20 cellular contexts compared by ENCODE assay signal in genomic region chr16:66714659-66715307, GRCh38. TPM values are rescaled to one million over a fixed set of nuclear protein-coding genes. Genes with fewer than 3 reads are reported as not detected.
DNase-seq lines count a peak whose midpoint lies in the region; TF ChIP-seq lines count a peak whose summit lies in the region.
"Had no signal": no experiment of that assay in that cellular context is flagged by ENCODE, and none has a peak within 500 bp of the region (broad histone marks: within the 10 kb centered on the region; RNA-seq: fewer than 3 reads in every experiment).

No MANE protein-coding gene starts in this region.

- H3K27me3 ChIP-seq in transverse colon: no peaks in the 10 kb centered on the region
- no peaks in the 10 kb centered on the region for H3K27me3 ChIP-seq in dorsolateral prefrontal cortex
- H3K27me3 ChIP-seq: adrenal gland, esophagus squamous epithelium, right atrium auricular region had no signal

- no peaks in the 10 kb centered on the region for H3K9me3 ChIP-seq in transverse colon
- H3K9me3 ChIP-seq: adrenal gland, esophagus squamous epithelium, right atrium auricular region had no signal

- H3K27ac Mint-ChIP-seq in osteocyte (ENCODE audit: unreplicated experiment): no peak overlapping the region
- H3K27ac Mint-ChIP-seq: activated CD4-positive, alpha-beta memory T cell treated with anti-CD3 and anti-CD28 coated beads for 36 hours; activated T-cell treated with anti-CD3 and anti-CD28 coated beads, Interleukin-2, amount 50 U/mL, for 72 hours; natural killer cell had no signal

- H3K9me3 Mint-ChIP-seq in osteocyte (ENCODE audit: unreplicated experiment): no peaks in the 10 kb centered on the region
- H3K9me3 Mint-ChIP-seq: activated CD4-positive, alpha-beta memory T cell treated with anti-CD3 and anti-CD28 coated beads for 36 hours; activated T-cell treated with anti-CD3 and anti-CD28 coated beads, Interleukin-2, amount 50 U/mL, for 72 hours; natural killer cell had no signal

- H3K27me3 Mint-ChIP-seq in osteocyte (ENCODE audit: unreplicated experiment): peaks cover 3% of the 10 kb centered on the region
- H3K27me3 Mint-ChIP-seq: activated CD4-positive, alpha-beta memory T cell treated with anti-CD3 and anti-CD28 coated beads for 36 hours had no signal

- TF ChIP-seq CTCF in epithelial cell of esophagus (IDR thresholded peaks at IDR 0.05; ENCODE audit: insufficient read depth, low read depth, low read length, missing control alignments) (no peak), transverse colon (IDR thresholded peaks at IDR 0.05) (no peak), dorsolateral prefrontal cortex (IDR thresholded peaks at IDR 0.05 in 54 of 56, conservative IDR thresholded peaks at IDR 0.05 in 2 of 56; ENCODE audit: low read depth in 1 of 56, partially characterized antibody in 56 of 56) (no peak), osteocyte (IDR thresholded peaks at IDR 0.05) (no peak)

- no peak overlapping the region for H3K4me3 ChIP-seq in epithelial cell of esophagus (ENCODE audit: low read length)
- H3K4me3 ChIP-seq in transverse colon: no peak overlapping the region
- no peak overlapping the region for H3K4me3 ChIP-seq in dorsolateral prefrontal cortex
- H3K4me3 ChIP-seq: A549, adrenal gland, esophagus squamous epithelium, right atrium auricular region had no signal

- no peaks in the 10 kb centered on the region for H3K36me3 ChIP-seq in transverse colon
- H3K36me3 ChIP-seq: right atrium auricular region had no signal

- in situ Hi-C loops in transverse colon (cut with MboI; ENCODE audit: low pct_ligation_motif_present in 1 of 4, low pct_unique_long_range_greater_than_20kb in 1 of 4, low sequenced_read_pairs in 3 of 4): no loop called here

- DNase-seq in NCI-H82 (lab: John Stamatoyannopoulos, UW) (peak; percentile 5), NCI-H82 treated with DMSO at 0.1 percent for 48 hours (lab: John Stamatoyannopoulos, UW; ENCODE audit: unreplicated experiment) (no peak), NCI-H446 treated with DMSO at 0.1 percent for 48 hours (lab: John Stamatoyannopoulos, UW) (peak; percentile 42), epithelial cell of esophagus (ENCODE audit: low read depth) (peak; percentile 65), transverse colon (peak; percentile 22), dorsolateral prefrontal cortex (no peak), germinal center (ENCODE audit: low spot score) (no peak), osteocyte (ENCODE audit: extremely low spot score, unreplicated experiment) (no peak)
- DNase-seq: activated CD4-positive, alpha-beta memory T cell treated with anti-CD3 and anti-CD28 coated beads for 36 hours; activated T-cell treated with anti-CD3 and anti-CD28 coated beads, Interleukin-2, amount 50 U/mL, for 72 hours; esophagus squamous epithelium; left ventricle myocardium superior; natural killer cell; NCI-H1417 treated with DMSO at 0.1 percent for 48 hours; NK-92 treated with Interleukin-12 subunit alpha and Interleukin-12 subunit beta, amount 100 ng/mL, for 24 hours; SIG-M5; stimulated activated CD4-positive, alpha-beta T cell treated with anti-CD3 and anti-CD28 coated beads, Interleukin-2, amount 100 ng/mL, for 48 hours had no signal

- peaks cover 4% of the 10 kb centered on the region for H3K4me1 Mint-ChIP-seq in osteocyte (ENCODE audit: unreplicated experiment)
- H3K4me1 Mint-ChIP-seq: natural killer cell had no signal

- H3K27ac ChIP-seq in transverse colon (peak overlapping the region; percentile 59 to 72 (median 68)), dorsolateral prefrontal cortex (peak overlapping the region in 17 of 59 donors; percentile 2 to 78 (median 39))
- H3K27ac ChIP-seq: A549, adrenal gland, esophagus squamous epithelium, right atrium auricular region had no signal

- TF ChIP-seq EP300 in transverse colon (IDR thresholded peaks at IDR 0.05; ENCODE audit: low read depth): no peak

- H3K4me3 Mint-ChIP-seq in osteocyte (ENCODE audit: unreplicated experiment): no peak overlapping the region
- H3K4me3 Mint-ChIP-seq: activated CD4-positive, alpha-beta memory T cell treated with anti-CD3 and anti-CD28 coated beads for 36 hours; activated T-cell treated with anti-CD3 and anti-CD28 coated beads, Interleukin-2, amount 50 U/mL, for 72 hours; natural killer cell had no signal

- 31 to 34% methylated on average over 2 to 6 of the region's 6 CpGs for WGBS in transverse colon (ENCODE audit: low coverage in 1 of 2), 2 donors

- intact Hi-C loops in transverse colon (cut with DNase I; ENCODE audit: low total_unique reads) (no loop called here), dorsolateral prefrontal cortex (cut with DNase I) (loop anchor here in 1 of 2 donors (5.0 kb wide), 1 partner anchor 153 kb away; no protein-coding TSS in a partner anchor)

- peaks cover 8% of the 10 kb centered on the region for H3K36me3 Mint-ChIP-seq in osteocyte (ENCODE audit: unreplicated experiment)
- H3K36me3 Mint-ChIP-seq: natural killer cell had no signal

- no peak for TF ChIP-seq POLR2A in transverse colon (IDR thresholded peaks at IDR 0.05)

- H3K4me1 ChIP-seq in transverse colon: peaks cover 3 to 19% (median 7%) of the 10 kb centered on the region in 4 donors
- H3K4me1 ChIP-seq: A549, adrenal gland, right atrium auricular region had no signal

RNA-seq across cellular contexts. Expression of gene CMTM4, which starts 18.2 kb away (rescaled TPM):
- total RNA-seq in transverse colon: 100 to 1,000 TPM in 3 of 4 donors, 10 to 100 TPM in 1; 77.0 to 167 (median 163) TPM
- 100 to 1,000 TPM in 112 of 120 experiments, 10 to 100 TPM in 8; 82.8 to 193 (median 119) TPM for total RNA-seq in dorsolateral prefrontal cortex
- 22.8 and 24.4 TPM in 2 replicates for total RNA-seq in osteocyte

RNA-seq across cellular contexts. Expression of gene DYNC1LI2, which starts 36.6 kb away (rescaled TPM):
- total RNA-seq in transverse colon: 100 to 1,000 TPM; 199 to 393 (median 284) TPM
- total RNA-seq in dorsolateral prefrontal cortex: 100 to 1,000 TPM; 181 to 428 (median 266) TPM
- 139 and 151 TPM in 2 replicates for total RNA-seq in osteocyte

Comparison
In these comparisons a context has a peak if more than half of its experiments do, and no peak if none do; other contexts are left out.
1. DNase-seq: peak in NCI-H82 (single experiment), NCI-H446 treated with DMSO at 0.1 percent for 48 hours (single experiment), epithelial cell of esophagus (single experiment) and transverse colon (single experiment); none in NCI-H82 treated with DMSO at 0.1 percent for 48 hours (single experiment), dorsolateral prefrontal cortex (0 of 10), germinal center (single experiment) and osteocyte (single experiment).